Comparison of ENCODE assay signal across 8 cellular contexts in genomic region chr2:58039170-58039611, GRCh38. TPM values are rescaled to one million over a fixed set of nuclear protein-coding genes. Genes with fewer than 3 reads are reported as not detected.
DNase-seq lines count a peak whose midpoint lies in the region; ATAC-seq and TF ChIP-seq lines count a peak whose summit lies in the region.

No MANE protein-coding gene starts in this region.

- no peaks in the 10 kb centered on the region for H3K27me3 ChIP-seq in OCI-LY3 (ENCODE audit: low read depth, low read length)
- no peaks in the 10 kb centered on the region for H3K27me3 ChIP-seq in adrenal gland

- peaks cover 36 to 47% (median 46%) of the 10 kb centered on the region in 3 donors for H3K4me1 Mint-ChIP-seq in naive B cell

- H3K27ac Mint-ChIP-seq in naive B cell = peak overlapping the region; percentile 36 to 94 (median 83)

- H3K4me3 ChIP-seq in OCI-LY3 (ENCODE audit: low read length) (peak overlapping the region; percentile 21; the same call in 1 of the 2 replicates), adrenal gland (no peak overlapping the region)

- peaks cover 0 to 4% (median 0%) of the 10 kb centered on the region in 7 donors for H3K9me3 Mint-ChIP-seq in naive B cell

- H3K27ac ChIP-seq in OCI-LY3 (ENCODE audit: low read length) = peak overlapping the region; percentile 53
- no peak overlapping the region for H3K27ac ChIP-seq in adrenal gland

- ATAC-seq in GM19328 (IDR thresholded peaks at IDR 0.05; ENCODE audit: unreplicated experiment) (peak; percentile 63), HG02943 (IDR thresholded peaks at IDR 0.05; ENCODE audit: low read depth, unreplicated experiment) (peak; percentile 72), naive B cell (ENCODE audit: low read depth in 2 of 2) (peak; percentile 97)

- no peaks in the 10 kb centered on the region for H3K27me3 Mint-ChIP-seq in naive B cell

- 30 to 47% (median 40%) methylated on average over 1 of the region's 1 CpG for WGBS in adrenal gland, 4 donors

- H3K9ac ChIP-seq in OCI-LY3 (ENCODE audit: low read length) = peak overlapping the region; percentile 12; the same call in 1 of the 2 replicates

- no peak for TF ChIP-seq POLR2A in adrenal gland (IDR thresholded peaks at IDR 0.05)

- H3K79me2 ChIP-seq in OCI-LY3 (ENCODE audit: low read length) = no peaks in the 10 kb centered on the region

- no peaks in the 10 kb centered on the region for H4K20me1 ChIP-seq in OCI-LY3 (ENCODE audit: insufficient read depth, low read length)

- H3K4me2 ChIP-seq in OCI-LY3 (ENCODE audit: low read length) = peak overlapping the region; percentile 55

- peak overlapping the region; percentile 11 to 74 (median 64) for H3K4me3 Mint-ChIP-seq in naive B cell

- H3K4me1 ChIP-seq in OCI-LY3 (ENCODE audit: low read length) (peaks cover 58% of the 10 kb centered on the region), adrenal gland (replicated peaks in 1 of 2) (peaks cover 0 to 7% of the 10 kb centered on the region in 2 donors)

- TF ChIP-seq CTCF in OCI-LY3 (IDR thresholded peaks at IDR 0.05; ENCODE audit: low read depth, low read length) (no peak), adrenal gland (IDR thresholded peaks at IDR 0.05) (no peak)

- H2AFZ ChIP-seq in OCI-LY3 (ENCODE audit: low read depth, low read length) = no peak overlapping the region

- H3K36me3 Mint-ChIP-seq in naive B cell = no peaks in the 10 kb centered on the region

- DNase-seq in naive B cell (peak; percentile 65), NCI-H128 (lab: John Stamatoyannopoulos, UW; ENCODE audit: unreplicated experiment) (no peak), pons (ENCODE audit: low spot score) (no peak), HuH-7.5 (ENCODE audit: low spot score) (no peak), adrenal gland (no peak)

- H3K9me3 ChIP-seq in OCI-LY3 (ENCODE audit: insufficient read depth, low read length) = peaks cover 12% of the 10 kb centered on the region; the same call in 1 of the 2 replicates
- no peaks in the 10 kb centered on the region for H3K9me3 ChIP-seq in adrenal gland (replicated peaks in 1 of 3)

- intact Hi-C loops in adrenal gland (cut with DNase I) = no loop called here

- peaks cover 26% of the 10 kb centered on the region for H3K36me3 ChIP-seq in OCI-LY3 (replicated peaks; ENCODE audit: low read depth, low read length)
- no peaks in the 10 kb centered on the region for H3K36me3 ChIP-seq in adrenal gland (replicated peaks in 1 of 2)

RNA-seq across cellular contexts. Expression of gene VRK2, which starts 7.4 kb away (rescaled TPM):
- 10 to 100 TPM; 34.3 to 47.0 (median 41.2) TPM for polyA plus RNA-seq in naive B cell (ENCODE audit: low read depth in 6 of 6)
- total RNA-seq in adrenal gland = 10 to 100 TPM; 11.2 to 31.8 (median 19.6) TPM
- 10 to 100 TPM; 11.4 to 22.3 (median 14.2) TPM for polyA plus RNA-seq in adrenal gland
